8 cellular contexts compared by ENCODE assay signal in the genomic region with DNA sequence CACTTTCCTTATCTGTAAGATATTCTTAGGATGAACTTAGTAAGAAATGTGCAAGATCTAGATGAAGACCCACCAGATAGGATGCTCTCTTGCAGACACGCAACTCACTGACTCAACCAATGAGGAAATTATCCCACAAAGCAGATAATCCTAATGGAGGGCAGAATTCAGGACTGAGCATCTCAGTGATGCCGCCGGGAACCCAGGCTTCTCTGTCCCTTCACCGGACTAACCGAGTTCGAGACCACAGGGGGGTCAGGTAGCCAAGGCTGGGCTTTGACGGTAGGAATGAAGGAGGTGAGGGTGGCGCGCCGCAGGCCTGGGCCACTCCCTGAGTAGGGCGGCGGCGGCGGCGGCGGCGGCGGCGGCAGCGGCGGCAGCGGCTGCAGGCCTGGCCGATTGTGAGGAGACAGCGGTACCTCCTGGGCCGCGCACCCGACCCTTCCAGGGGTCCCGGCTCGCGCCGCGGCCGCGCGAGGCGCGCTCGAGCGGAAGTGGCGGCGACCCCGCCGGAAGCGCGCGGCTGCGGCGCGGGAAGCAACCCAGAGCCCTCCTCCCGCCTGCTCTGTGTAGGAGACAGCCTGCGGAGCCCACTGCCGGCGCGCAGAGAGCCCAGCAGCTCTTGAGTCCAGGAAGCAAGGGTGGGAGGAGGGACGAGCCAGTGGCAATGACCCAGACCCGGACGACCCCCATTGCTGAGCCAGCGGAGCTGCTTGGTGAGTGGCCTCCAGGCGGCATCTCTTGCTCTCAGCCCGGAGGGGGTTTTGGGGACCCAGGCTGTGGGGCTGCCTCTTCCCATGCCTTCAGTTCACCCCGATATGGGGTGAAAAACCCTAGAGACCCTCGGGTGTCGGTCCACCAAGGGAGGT. TPM values are rescaled to one million over a fixed set of nuclear protein-coding genes. Genes with fewer than 3 reads are reported as not detected.
A peak's percentile ranks its signal among the peaks of the same experiment; 100 is the strongest.
DNase-seq lines count a peak whose midpoint lies in the region; ATAC-seq and TF ChIP-seq lines count a peak whose summit lies in the region.

TSS of gene KHDC1 (minus strand) at position 496 of the 869 bp plus-strand sequence. CDS start 20,679 bp downstream, outside the sequence.

- no peaks in the 10 kb centered on the region for H3K27me3 Mint-ChIP-seq in activated B cell treated with CpG ODN at 0.5 μM for 24 hours
- H3K27me3 Mint-ChIP-seq in chondrocyte (ENCODE audit: low read depth), result no peaks in the 10 kb centered on the region

- H3K4me3 Mint-ChIP-seq in activated B cell treated with CpG ODN at 0.5 μM for 24 hours (peak within 1 kb of the TSS; percentile 88), chondrocyte (ENCODE audit: unreplicated experiment) (peak within 1 kb of the TSS; percentile 71)

- H3K9me3 Mint-ChIP-seq in activated B cell treated with CpG ODN at 0.5 μM for 24 hours, result no peaks in the 10 kb centered on the region
- H3K9me3 Mint-ChIP-seq in chondrocyte (ENCODE audit: low read depth), result no peaks in the 10 kb centered on the region

- no peaks in the 10 kb centered on the region for H3K9me3 ChIP-seq in left lung

- POLR2A ChIA-PET in activated B cell treated with CpG ODN at 0.5 μM for 24 hours (lab: Charles Lee), result interaction anchor here (0.9 kb wide), 1 partner anchor 45 kb away, joined by 4 read pairs; no protein-coding TSS in a partner anchor

- ATAC-seq in HG02798 (IDR thresholded peaks at IDR 0.05; ENCODE audit: poor library complexity, unreplicated experiment), result peak; percentile 94
- ATAC-seq in activated B cell treated with CpG ODN at 0.5 μM for 24 hours (ENCODE audit: low read depth), result peak; percentile 91
- ATAC-seq in left lung, result peak; percentile 88

- no peaks in the 10 kb centered on the region for H3K36me3 Mint-ChIP-seq in activated B cell treated with CpG ODN at 0.5 μM for 24 hours (ENCODE audit: low read depth)
- H3K36me3 Mint-ChIP-seq in chondrocyte (ENCODE audit: low read depth), result peaks cover 2% of the 10 kb centered on the region

- peaks cover 6 to 10% of the 10 kb centered on the region in 2 donors for H3K4me1 ChIP-seq in left lung

- DNase-seq in SIG-M5 treated with dmso at 0.1 percent for 504 hours (lab: John Stamatoyannopoulos, UW; ENCODE audit: unreplicated experiment) (peak; percentile 32), SIG-M5 (lab: John Stamatoyannopoulos, UW) (no peak), NCI-H2029 (lab: John Stamatoyannopoulos, UW) (peak; percentile 44), activated B cell treated with CpG ODN at 0.5 μM for 24 hours (peak; percentile 59), chondrocyte (ENCODE audit: low spot score) (no peak), left lung (peak; percentile 33 to 85)
- DNase-seq in stimulated activated CD4-positive, alpha-beta T cell treated with anti-CD3 and anti-CD28 coated beads, Interleukin-4, amount 100 ng/mL, for 24 hours, result peak; percentile 55

- H3K4me1 Mint-ChIP-seq in activated B cell treated with CpG ODN at 0.5 μM for 24 hours (peaks cover 18% of the 10 kb centered on the region), chondrocyte (ENCODE audit: low read depth) (peaks cover 14% of the 10 kb centered on the region)

- intact Hi-C loops in activated B cell treated with CpG ODN at 0.5 μM for 24 hours (cut with micrococcal nuclease), result loop anchor here (1.0 to 5.0 kb wide), 3 partner anchors 48 to 851 kb away; no protein-coding TSS in a partner anchor
- intact Hi-C loops in left lung (cut with DNase I), result no loop called here

- no peaks in the 10 kb centered on the region for H3K36me3 ChIP-seq in left lung

- TF ChIP-seq CTCF in activated B cell treated with CpG ODN at 0.5 μM for 24 hours (IDR thresholded peaks at IDR 0.05) (no peak), chondrocyte (IDR thresholded peaks at IDR 0.05) (peak; percentile 35), left lung (IDR thresholded peaks at IDR 0.05) (no peak)

- H3K27me3 ChIP-seq in left lung, result no peaks in the 10 kb centered on the region

- H3K4me3 ChIP-seq in left lung, result peak within 1 kb of the TSS; percentile 44 to 59

- peak within 1 kb of the TSS; percentile 70 for H3K27ac Mint-ChIP-seq in activated B cell treated with CpG ODN at 0.5 μM for 24 hours
- peak within 1 kb of the TSS; percentile 33 for H3K27ac Mint-ChIP-seq in chondrocyte (ENCODE audit: unreplicated experiment)

- CTCF ChIA-PET in activated B cell treated with CpG ODN at 0.5 μM for 24 hours (lab: Charles Lee), result no interaction called here

- H3K27ac ChIP-seq in left lung, result peak within 1 kb of the TSS; percentile 53 to 55

RNA-seq across cellular contexts. Expression of gene KHDC1, which starts in this region (rescaled TPM):
- total RNA-seq in activated B cell treated with CpG ODN at 0.5 μM for 24 hours (2.4 and 2.7 TPM in 2 replicates), chondrocyte (4.0 to 4.5 TPM (median 4.3 TPM) in 3 replicates), left lung (1 to 10 TPM; 1.9 to 2.4 TPM)

Comparison
In these comparisons a context has a peak if more than half of its experiments do, and no peak if none do; other contexts are left out.
1. DNase-seq: peak in SIG-M5 treated with dmso at 0.1 percent for 504 hours (single experiment), NCI-H2029 (single experiment), activated B cell treated with CpG ODN at 0.5 μM for 24 hours (single experiment), left lung (2 of 2) and stimulated activated CD4-positive, alpha-beta T cell treated with anti-CD3 and anti-CD28 coated beads, Interleukin-4, amount 100 ng/mL, for 24 hours (single experiment); none in SIG-M5 (single experiment) and chondrocyte (single experiment).
2. Peak in every context shown above with its lines, with median percentiles within 50 percentile points of each other: ATAC-seq.